In genomic region chr10:58735087-58735486, GRCh38 we compare ENCODE assay signal across 23 cellular contexts.
"Had no signal": no experiment of that assay in that cellular context is flagged by ENCODE, and none has a peak within 500 bp of the region (broad histone marks: within the 10 kb centered on the region; RNA-seq: fewer than 3 reads in every experiment).

No MANE protein-coding gene starts in this region.

- DNase-seq: activated CD4-positive, alpha-beta T cell treated with anti-CD3 and anti-CD28 coated beads for 1 hour; activated CD4-positive, alpha-beta T cell treated with anti-CD3 and anti-CD28 coated beads, Interleukin-2, amount 50 U/mL, for 1 hour; activated CD8-positive, alpha-beta T cell treated with anti-CD3 and anti-CD28 coated beads, Interleukin-2, amount 10 ng/mL, durations not matched to agents 7 days and 5 days; activated gamma-delta T cell treated with Interleukin-2 at 50 U/mL for 16 hours; activated T-cell treated with anti-CD3 and anti-CD28 coated beads, Interleukin-2, amount 50 U/mL, for 1 hour; adrenal gland; cortex of kidney; endodermal cell; foreskin fibroblast; kidney; midbrain; pancreas; right lobe of liver; stimulated activated CD4-positive, alpha-beta T cell treated with anti-CD3 and anti-CD28 coated beads, Interleukin-4, amount 100 ng/mL, for 24 hours; stimulated activated naive CD4-positive, alpha-beta T cell treated with Interleukin-2 at 50 U/mL for 16 hours; T-cell; upper lobe of right lung had no signal

- H3K4me3 ChIP-seq: adrenal gland, pancreas, right lobe of liver, upper lobe of right lung had no signal

- ATAC-seq: activated CD8-positive, alpha-beta T cell treated with anti-CD3 and anti-CD28 coated beads, Interleukin-2, amount 10 ng/mL, durations not matched to agents 7 days and 5 days; activated naive CD4-positive, alpha-beta T cell treated with anti-CD3 and anti-CD28 coated beads, Interleukin-2, amount 50 U/mL, for 72 hours; left lobe of liver; natural killer cell treated with Interleukin-12 subunit alpha and Interleukin-12 subunit beta and Interleukin-15 and Interleukin-18, amount 100 ng/mL, for 72 hours; pancreas; right lobe of liver; T-cell; upper lobe of right lung had no signal

- H3K36me3 ChIP-seq: adrenal gland, ascending aorta, neutrophil, pancreas, right lobe of liver, upper lobe of right lung had no signal

- H3K27me3 ChIP-seq: adrenal gland, ascending aorta, neutrophil, pancreas, right lobe of liver, upper lobe of right lung had no signal

- H3K9me3 ChIP-seq: adrenal gland, neutrophil, pancreas, right lobe of liver, upper lobe of right lung had no signal

- H3K4me1 ChIP-seq: right lobe of liver, upper lobe of right lung had no signal

- H3K27ac ChIP-seq: epithelial cell of prostate, neutrophil, pancreas, right lobe of liver, upper lobe of right lung had no signal
